Comparison of ENCODE assay signal across 30 cellular contexts in the genomic region with DNA sequence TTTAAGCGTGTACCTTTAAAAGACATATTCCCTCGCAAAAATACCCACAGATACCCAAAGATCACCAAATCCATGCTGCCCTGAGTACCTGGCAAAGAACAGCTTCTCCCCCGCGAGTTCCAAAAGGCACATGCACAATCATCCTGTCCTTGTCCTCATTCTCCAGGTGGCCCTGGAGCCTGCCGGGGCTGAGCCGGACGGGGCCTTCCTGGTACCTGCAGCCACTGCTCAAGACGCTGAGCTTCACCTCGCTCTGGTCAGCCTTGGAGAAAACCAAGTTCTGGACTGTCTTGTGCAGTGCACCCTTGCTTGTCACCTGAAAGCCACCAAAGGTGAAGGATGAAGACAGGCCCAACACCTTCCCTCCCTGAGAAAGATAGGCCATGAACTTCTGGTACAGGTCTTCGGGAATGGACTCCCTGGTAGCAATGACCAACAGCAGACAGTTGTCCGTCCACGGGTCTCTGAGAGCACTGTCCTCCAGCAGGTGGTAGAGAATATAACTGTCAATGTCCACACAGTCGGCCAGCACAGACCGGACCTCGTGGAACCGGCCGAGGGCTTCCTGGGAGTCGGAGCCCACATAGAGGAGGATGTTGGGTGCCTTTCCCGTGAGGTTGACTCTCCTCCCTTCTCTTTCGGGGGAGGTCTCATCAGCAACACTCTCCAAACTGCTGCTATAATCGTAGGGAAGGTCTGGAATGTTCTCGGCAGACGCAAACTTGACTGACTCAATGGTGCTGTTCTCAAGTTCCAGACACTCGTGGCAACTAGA.
"Had no signal": no experiment of that assay in that cellular context is flagged by ENCODE, and none has a peak within 500 bp of the region (broad histone marks: within the 10 kb centered on the region; RNA-seq: fewer than 3 reads in every experiment).

No MANE protein-coding gene starts in this region.

- H3K27ac ChIP-seq: ascending aorta, epithelial cell of prostate, esophagus squamous epithelium, gastroesophageal sphincter, heart right ventricle had no signal

- H3K4me3 Mint-ChIP-seq: activated CD4-positive, alpha-beta memory T cell treated with anti-CD3 and anti-CD28 coated beads, Interleukin-2, amount 10 ng/mL, durations not matched to agents 7 days and 5 days; activated CD4-positive, alpha-beta T cell treated with anti-CD3 and anti-CD28 coated beads, Interleukin-2, amount 10 ng/mL, durations not matched to agents 7 days and 5 days; activated naive CD4-positive, alpha-beta T cell treated with anti-CD3 and anti-CD28 coated beads, Interleukin-2, amount 10 ng/mL, durations not matched to agents 7 days and 5 days; activated naive CD8-positive, alpha-beta T cell treated with anti-CD3 and anti-CD28 coated beads, Interleukin-2, amount 10 ng/mL, durations not matched to agents 7 days and 5 days; activated T-cell treated with anti-CD3 and anti-CD28 coated beads, Interleukin-2, amount 50 U/mL, for 24 hours; activated T-cell treated with anti-CD3 and anti-CD28 coated beads, Interleukin-2, amount 50 U/mL, for 72 hours; brain; central memory CD8-positive, alpha-beta T cell; effector memory CD8-positive, alpha-beta T cell; T-cell; T-helper 1 cell treated with Interleukin-12 subunit alpha and Interleukin-12 subunit beta and Interleukin-4 antibody, amounts not matched to agents 30 μg/mL and 1 μg/mL, for 36 hours; T-helper 2 cell treated with Interferon-gamma antibody and Interleukin-4, amounts not matched to agents 5 μg/mL and 100 μg/mL, for 36 hours had no signal

- ATAC-seq: activated naive CD4-positive, alpha-beta T cell treated with anti-CD3 and anti-CD28 coated beads, Interleukin-2, amount 50 U/mL, for 72 hours; activated T-cell treated with anti-CD3 and anti-CD28 coated beads, Interleukin-2, amount 50 U/mL, for 72 hours; effector memory CD8-positive, alpha-beta T cell; gastroesophageal sphincter; T-cell had no signal

- DNase-seq: activated CD4-positive, alpha-beta memory T cell treated with anti-CD3 and anti-CD28 coated beads, Interleukin-2, amount 10 ng/mL, durations not matched to agents 7 days and 5 days; activated CD4-positive, alpha-beta T cell treated with anti-CD3 and anti-CD28 coated beads for 1 hour; activated CD4-positive, alpha-beta T cell treated with anti-CD3 and anti-CD28 coated beads for 4 hours; activated CD4-positive, alpha-beta T cell treated with anti-CD3 and anti-CD28 coated beads, Interleukin-2, amount 10 ng/mL, durations not matched to agents 7 days and 5 days; activated CD4-positive, alpha-beta T cell treated with anti-CD3 and anti-CD28 coated beads, Interleukin-2, amount 50 U/mL, for 4 hours; activated CD8-positive, alpha-beta memory T cell treated with anti-CD3 and anti-CD28 coated beads, Interleukin-2, amount 50 U/mL, for 48 hours; activated gamma-delta T cell; activated naive CD4-positive, alpha-beta T cell; activated naive CD4-positive, alpha-beta T cell treated with anti-CD3 and anti-CD28 coated beads, Interleukin-2, amount 10 ng/mL, durations not matched to agents 7 days and 5 days; activated naive CD8-positive, alpha-beta T cell treated with anti-CD3 and anti-CD28 coated beads, Interleukin-2, amount 10 ng/mL, durations not matched to agents 7 days and 5 days; activated T-cell treated with anti-CD3 and anti-CD28 coated beads for 4 hours; activated T-cell treated with anti-CD3 and anti-CD28 coated beads, Interleukin-2, amount 50 U/mL, for 24 hours; activated T-cell treated with anti-CD3 and anti-CD28 coated beads, Interleukin-2, amount 50 U/mL, for 72 hours; cortex of kidney; dermis blood vessel endothelial cell; effector CD4-positive, alpha-beta T cell; effector memory CD8-positive, alpha-beta T cell; esophagus squamous epithelium; foreskin melanocyte; heart right ventricle; T-cell; T1000 had no signal

- H3K4me3 ChIP-seq: ascending aorta, esophagus squamous epithelium, gastroesophageal sphincter, heart right ventricle had no signal

- H3K27me3 ChIP-seq: ascending aorta, esophagus squamous epithelium, gastroesophageal sphincter, heart right ventricle had no signal

- H3K27me3 Mint-ChIP-seq: activated CD4-positive, alpha-beta memory T cell treated with anti-CD3 and anti-CD28 coated beads, Interleukin-2, amount 10 ng/mL, durations not matched to agents 7 days and 5 days; activated CD4-positive, alpha-beta T cell treated with anti-CD3 and anti-CD28 coated beads, Interleukin-2, amount 10 ng/mL, durations not matched to agents 7 days and 5 days; activated naive CD4-positive, alpha-beta T cell treated with anti-CD3 and anti-CD28 coated beads, Interleukin-2, amount 10 ng/mL, durations not matched to agents 7 days and 5 days; activated naive CD8-positive, alpha-beta T cell treated with anti-CD3 and anti-CD28 coated beads, Interleukin-2, amount 10 ng/mL, durations not matched to agents 7 days and 5 days; activated T-cell treated with anti-CD3 and anti-CD28 coated beads, Interleukin-2, amount 50 U/mL, for 24 hours; central memory CD8-positive, alpha-beta T cell; effector memory CD8-positive, alpha-beta T cell; T-cell had no signal

- H3K9me3 Mint-ChIP-seq: activated CD4-positive, alpha-beta memory T cell treated with anti-CD3 and anti-CD28 coated beads, Interleukin-2, amount 10 ng/mL, durations not matched to agents 7 days and 5 days; activated CD4-positive, alpha-beta T cell treated with anti-CD3 and anti-CD28 coated beads, Interleukin-2, amount 10 ng/mL, durations not matched to agents 7 days and 5 days; activated naive CD4-positive, alpha-beta T cell treated with anti-CD3 and anti-CD28 coated beads, Interleukin-2, amount 10 ng/mL, durations not matched to agents 7 days and 5 days; activated naive CD4-positive, alpha-beta T cell treated with anti-CD3 and anti-CD28 coated beads, Interleukin-2, amount 50 U/mL, for 72 hours; activated naive CD8-positive, alpha-beta T cell treated with anti-CD3 and anti-CD28 coated beads, Interleukin-2, amount 10 ng/mL, durations not matched to agents 7 days and 5 days; activated T-cell treated with anti-CD3 and anti-CD28 coated beads, Interleukin-2, amount 50 U/mL, for 24 hours; activated T-cell treated with anti-CD3 and anti-CD28 coated beads, Interleukin-2, amount 50 U/mL, for 72 hours; brain; central memory CD8-positive, alpha-beta T cell; effector memory CD8-positive, alpha-beta T cell; T-cell; T-helper 1 cell treated with Interleukin-12 subunit alpha and Interleukin-12 subunit beta and Interleukin-4 antibody, amounts not matched to agents 30 μg/mL and 1 μg/mL, for 36 hours; T-helper 2 cell treated with Interferon-gamma antibody and Interleukin-4, amounts not matched to agents 5 μg/mL and 100 μg/mL, for 36 hours had no signal

- H3K27ac Mint-ChIP-seq: activated CD4-positive, alpha-beta memory T cell treated with anti-CD3 and anti-CD28 coated beads, Interleukin-2, amount 10 ng/mL, durations not matched to agents 7 days and 5 days; activated CD4-positive, alpha-beta T cell treated with anti-CD3 and anti-CD28 coated beads, Interleukin-2, amount 10 ng/mL, durations not matched to agents 7 days and 5 days; activated naive CD4-positive, alpha-beta T cell treated with anti-CD3 and anti-CD28 coated beads, Interleukin-2, amount 10 ng/mL, durations not matched to agents 7 days and 5 days; activated naive CD4-positive, alpha-beta T cell treated with anti-CD3 and anti-CD28 coated beads, Interleukin-2, amount 50 U/mL, for 72 hours; activated naive CD8-positive, alpha-beta T cell treated with anti-CD3 and anti-CD28 coated beads, Interleukin-2, amount 10 ng/mL, durations not matched to agents 7 days and 5 days; activated T-cell treated with anti-CD3 and anti-CD28 coated beads, Interleukin-2, amount 50 U/mL, for 24 hours; activated T-cell treated with anti-CD3 and anti-CD28 coated beads, Interleukin-2, amount 50 U/mL, for 72 hours; brain; T-cell; T-helper 1 cell treated with Interleukin-12 subunit alpha and Interleukin-12 subunit beta and Interleukin-4 antibody, amounts not matched to agents 30 μg/mL and 1 μg/mL, for 36 hours; T-helper 2 cell treated with Interferon-gamma antibody and Interleukin-4, amounts not matched to agents 5 μg/mL and 100 μg/mL, for 36 hours had no signal

- H3K4me1 Mint-ChIP-seq: T-cell had no signal

- H3K9me3 ChIP-seq: ascending aorta, esophagus squamous epithelium, gastroesophageal sphincter, heart right ventricle had no signal
